ENCODE assay signal across 16 cellular contexts in genomic region chr17:78039581-78039980, GRCh38.
A peak's percentile ranks its signal among the peaks of the same experiment; 100 is the strongest.
DNase-seq lines count a peak whose midpoint lies in the region; ATAC-seq and TF ChIP-seq lines count a peak whose summit lies in the region.
"Had no signal": no experiment of that assay in that cellular context is flagged by ENCODE, and none has a peak within 500 bp of the region (broad histone marks: within the 10 kb centered on the region; RNA-seq: fewer than 3 reads in every experiment).

No MANE protein-coding gene starts in this region.

- H3K4me3 Mint-ChIP-seq in activated naive CD4-positive, alpha-beta T cell treated with anti-CD3 and anti-CD28 coated beads, Interleukin-2, amount 10 ng/mL, durations not matched to agents 7 days and 5 days, result no peak overlapping the region
- no peak overlapping the region for H3K4me3 Mint-ChIP-seq in stimulated activated naive B cell treated with anti-CD40 and anti-IgM and Interleukin-4, amounts not matched to agents 10 μg/mL and 1 μg/mL and 100 μg/mL, for 72 hours
- H3K4me3 Mint-ChIP-seq: WTC11 had no signal

- H3K36me3 ChIP-seq in SJCRH30, result no peaks in the 10 kb centered on the region

- no peak overlapping the region for H3K4me3 ChIP-seq in SJCRH30

- no peak for DNase-seq in activated naive CD4-positive, alpha-beta T cell treated with anti-CD3 and anti-CD28 coated beads, Interleukin-2, amount 50 U/mL, for 72 hours (ENCODE audit: low spot score in 2 of 2)
- no peak for DNase-seq in activated naive CD4-positive, alpha-beta T cell treated with anti-CD3 and anti-CD28 coated beads, Interleukin-2, amount 10 ng/mL, durations not matched to agents 7 days and 5 days
- peak; percentile 55 to 74 for DNase-seq in SJCRH30
- DNase-seq in stimulated activated naive B cell treated with anti-CD40 and anti-IgM and Interleukin-4, amounts not matched to agents 10 μg/mL and 1 μg/mL and 100 μg/mL, for 72 hours, result no peak
- DNase-seq in foreskin keratinocyte, result no peak
- DNase-seq in LoVo (ENCODE audit: low spot score), result no peak
- DNase-seq: ACHN; dermis blood vessel endothelial cell; KBM-7; NCI-H1417 treated with DMSO at 0.1 percent for 48 hours; NCI-H2227 treated with DMSO at 0.1 percent for 48 hours; stimulated activated CD4-positive, alpha-beta T cell treated with anti-CD3 and anti-CD28 coated beads, Interleukin-15, amount 100 ng/mL, for 24 hours had no signal

- H3K4me1 ChIP-seq in SJCRH30 (peaks cover 33% of the 10 kb centered on the region), foreskin keratinocyte (peaks cover 4% of the 10 kb centered on the region)

- peaks cover 0 to 8% of the 10 kb centered on the region in 2 donors for H3K9me3 Mint-ChIP-seq in activated naive CD4-positive, alpha-beta T cell treated with anti-CD3 and anti-CD28 coated beads, Interleukin-2, amount 50 U/mL, for 72 hours
- H3K9me3 Mint-ChIP-seq in activated naive CD4-positive, alpha-beta T cell treated with anti-CD3 and anti-CD28 coated beads, Interleukin-2, amount 10 ng/mL, durations not matched to agents 7 days and 5 days, result no peaks in the 10 kb centered on the region
- no peaks in the 10 kb centered on the region for H3K9me3 Mint-ChIP-seq in stimulated activated naive B cell treated with anti-CD40 and anti-IgM and Interleukin-4, amounts not matched to agents 10 μg/mL and 1 μg/mL and 100 μg/mL, for 72 hours
- H3K9me3 Mint-ChIP-seq: stimulated activated naive CD8-positive, alpha-beta T cell treated with anti-CD3 and anti-CD28 coated beads, Interleukin-15, Interleukin-2, amounts not matched to agents 100 ng/mL and 50 ng/mL, for 24 hours had no signal

- H3K27ac ChIP-seq in SJCRH30, result peak overlapping the region; percentile 95
- H3K27ac ChIP-seq in layer of hippocampus (ENCODE audit: low read depth, low read length), result peak overlapping the region; percentile 98
- no peak overlapping the region for H3K27ac ChIP-seq in foreskin keratinocyte

- no peaks in the 10 kb centered on the region for H3K27me3 Mint-ChIP-seq in activated naive CD4-positive, alpha-beta T cell treated with anti-CD3 and anti-CD28 coated beads, Interleukin-2, amount 10 ng/mL, durations not matched to agents 7 days and 5 days
- H3K27me3 Mint-ChIP-seq in stimulated activated naive B cell treated with anti-CD40 and anti-IgM and Interleukin-4, amounts not matched to agents 10 μg/mL and 1 μg/mL and 100 μg/mL, for 72 hours, result no peaks in the 10 kb centered on the region
- H3K27me3 Mint-ChIP-seq: stimulated activated naive CD8-positive, alpha-beta T cell treated with anti-CD3 and anti-CD28 coated beads, Interleukin-15, Interleukin-2, amounts not matched to agents 100 ng/mL and 50 ng/mL, for 24 hours had no signal

- H3K36me3 Mint-ChIP-seq in activated naive CD4-positive, alpha-beta T cell treated with anti-CD3 and anti-CD28 coated beads, Interleukin-2, amount 50 U/mL, for 72 hours, result peaks cover 4 to 12% of the 10 kb centered on the region in 2 donors
- H3K36me3 Mint-ChIP-seq in activated naive CD4-positive, alpha-beta T cell treated with anti-CD3 and anti-CD28 coated beads, Interleukin-2, amount 10 ng/mL, durations not matched to agents 7 days and 5 days, result peaks cover 43% of the 10 kb centered on the region
- H3K36me3 Mint-ChIP-seq in stimulated activated naive B cell treated with anti-CD40 and anti-IgM and Interleukin-4, amounts not matched to agents 10 μg/mL and 1 μg/mL and 100 μg/mL, for 72 hours, result peaks cover 17 to 42% of the 10 kb centered on the region in 2 donors

- H3K27me3 ChIP-seq in SJCRH30 (no peaks in the 10 kb centered on the region), layer of hippocampus (ENCODE audit: control insufficient read depth, insufficient read depth, low read length) (no peaks in the 10 kb centered on the region), foreskin keratinocyte (no peaks in the 10 kb centered on the region)

- no peak for ATAC-seq in activated naive CD4-positive, alpha-beta T cell treated with anti-CD3 and anti-CD28 coated beads, Interleukin-2, amount 50 U/mL, for 72 hours
- ATAC-seq in stimulated activated naive B cell treated with anti-CD40 and anti-IgM and Interleukin-4, amounts not matched to agents 10 μg/mL and 1 μg/mL and 100 μg/mL, for 72 hours (replicated peaks), result no peak
- ATAC-seq in GM21367 (IDR thresholded peaks at IDR 0.05; ENCODE audit: unreplicated experiment), result no peak
- no peak for ATAC-seq in foreskin keratinocyte
- ATAC-seq: WTC11 had no signal

- peak overlapping the region; percentile 19 to 78 for H3K27ac Mint-ChIP-seq in activated naive CD4-positive, alpha-beta T cell treated with anti-CD3 and anti-CD28 coated beads, Interleukin-2, amount 50 U/mL, for 72 hours
- no peak overlapping the region for H3K27ac Mint-ChIP-seq in activated naive CD4-positive, alpha-beta T cell treated with anti-CD3 and anti-CD28 coated beads, Interleukin-2, amount 10 ng/mL, durations not matched to agents 7 days and 5 days
- H3K27ac Mint-ChIP-seq in stimulated activated naive B cell treated with anti-CD40 and anti-IgM and Interleukin-4, amounts not matched to agents 10 μg/mL and 1 μg/mL and 100 μg/mL, for 72 hours, result peak overlapping the region; percentile 20
- H3K27ac Mint-ChIP-seq: stimulated activated naive CD8-positive, alpha-beta T cell treated with anti-CD3 and anti-CD28 coated beads, Interleukin-15, Interleukin-2, amounts not matched to agents 100 ng/mL and 50 ng/mL, for 24 hours had no signal

- no peak for TF ChIP-seq CTCF in foreskin keratinocyte (conservative IDR thresholded peaks at IDR 0.05)

- H3K9me3 ChIP-seq in SJCRH30 (replicated peaks), result no peaks in the 10 kb centered on the region

- CTCF ChIA-PET in activated naive CD4-positive, alpha-beta T cell treated with anti-CD3 and anti-CD28 coated beads, Interleukin-2, amount 10 ng/mL, durations not matched to agents 7 days and 5 days (lab: Charles Lee), result interaction anchor here (3.9 kb wide), 1 partner anchor 20 kb away, joined by 11 read pairs; no protein-coding TSS in a partner anchor

- peaks cover 16% of the 10 kb centered on the region for H3K4me1 Mint-ChIP-seq in activated naive CD4-positive, alpha-beta T cell treated with anti-CD3 and anti-CD28 coated beads, Interleukin-2, amount 10 ng/mL, durations not matched to agents 7 days and 5 days
- H3K4me1 Mint-ChIP-seq in stimulated activated naive B cell treated with anti-CD40 and anti-IgM and Interleukin-4, amounts not matched to agents 10 μg/mL and 1 μg/mL and 100 μg/mL, for 72 hours, result peaks cover 3 to 16% of the 10 kb centered on the region in 2 donors

Comparison
In these comparisons a context has a peak if more than half of its experiments do, and no peak if none do; other contexts are left out.
1. DNase-seq: peak in SJCRH30 (2 of 2); none in activated naive CD4-positive, alpha-beta T cell treated with anti-CD3 and anti-CD28 coated beads, Interleukin-2, amount 50 U/mL, for 72 hours (0 of 2), activated naive CD4-positive, alpha-beta T cell treated with anti-CD3 and anti-CD28 coated beads, Interleukin-2, amount 10 ng/mL, durations not matched to agents 7 days and 5 days (single experiment), stimulated activated naive B cell treated with anti-CD40 and anti-IgM and Interleukin-4, amounts not matched to agents 10 μg/mL and 1 μg/mL and 100 μg/mL, for 72 hours (single experiment), foreskin keratinocyte (0 of 2) and LoVo (single experiment).